In the genomic region with DNA sequence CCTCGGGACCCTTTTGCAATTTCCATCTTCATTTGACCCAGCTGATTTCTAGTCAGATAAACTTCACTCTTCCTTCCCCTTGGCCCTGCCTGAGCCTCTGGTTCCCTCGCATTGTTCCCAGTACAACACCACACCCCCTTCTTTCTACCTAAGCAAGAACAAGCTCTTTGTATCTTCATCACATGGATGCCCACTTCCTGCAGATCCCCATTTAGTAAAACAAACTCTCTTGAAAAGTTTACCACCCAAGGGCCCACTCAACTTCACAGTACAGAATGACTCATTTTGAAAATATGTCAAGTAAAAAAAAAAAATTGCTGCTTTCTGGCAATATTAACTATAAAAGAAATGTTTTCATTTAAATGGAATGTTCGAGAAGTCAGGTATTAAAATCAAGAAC, we compare ENCODE assay signal across 12 cellular contexts. TPM values are rescaled to one million over a fixed set of nuclear protein-coding genes. Genes with fewer than 3 reads are reported as not detected.
DNase-seq lines count a peak whose midpoint lies in the region; ATAC-seq, FAIRE-seq and TF ChIP-seq lines count a peak whose summit lies in the region.
"Had no signal": no experiment of that assay in that cellular context is flagged by ENCODE, and none has a peak within 500 bp of the region (broad histone marks: within the 10 kb centered on the region; RNA-seq: fewer than 3 reads in every experiment).

No MANE protein-coding gene starts in this region.

- no peak for FAIRE-seq in pancreas (lab: Jason Lieb, UNC)

- H3K27ac ChIP-seq in pancreas = no peak overlapping the region

- 50 to 65% methylated on average over 3 of the region's 3 CpGs for WGBS in pancreas, 2 donors

- intact Hi-C loops in cardiac septum (cut with DNase I) (no loop called here), pancreas (cut with DNase I) (no loop called here)

- DNase-seq in AG08395 (ENCODE audit: low spot score) (peak; percentile 9), HCEC 1CT (peak; percentile 9), amniotic epithelial cell (ENCODE audit: low read depth) (peak; percentile 32), kidney epithelial cell (ENCODE audit: low read depth) (peak; percentile 48), NCI-H2107 (lab: John Stamatoyannopoulos, UW) (no peak), cardiac septum (ENCODE audit: low spot score) (no peak), pancreas (no peak)
- DNase-seq: activated CD4-positive, alpha-beta memory T cell treated with anti-CD3 and anti-CD28 coated beads, Interleukin-2, amount 10 ng/mL, durations not matched to agents 7 days and 5 days; aorta; NCI-H524 treated with DMSO at 0.1 percent for 48 hours had no signal

- no peaks in the 10 kb centered on the region for H3K9me3 ChIP-seq in pancreas

- TF ChIP-seq CTCF in kidney epithelial cell (IDR thresholded peaks at IDR 0.05; ENCODE audit: insufficient read depth, low read length, poor library complexity, severe bottlenecking) (no peak), pancreas (IDR thresholded peaks at IDR 0.05) (no peak)

- H3K27me3 ChIP-seq in kidney epithelial cell (ENCODE audit: control insufficient read depth, insufficient read depth, low read length) = no peaks in the 10 kb centered on the region
- no peaks in the 10 kb centered on the region for H3K27me3 ChIP-seq in pancreas

- H3K4me3 ChIP-seq in kidney epithelial cell (ENCODE audit: low read depth, low read length) (no peak overlapping the region), pancreas (no peak overlapping the region)

- no peak for ATAC-seq in HG02973 (IDR thresholded peaks at IDR 0.05; ENCODE audit: unreplicated experiment)
- no peak for ATAC-seq in pancreas

- H3K4me1 ChIP-seq in pancreas = no peaks in the 10 kb centered on the region

- H3K36me3 ChIP-seq in kidney epithelial cell (ENCODE audit: control insufficient read depth, insufficient read depth, low read length) (no peaks in the 10 kb centered on the region), pancreas (no peaks in the 10 kb centered on the region)

RNA-seq across cellular contexts. Expression of a gene that starts 5.2 kb away (rescaled TPM):
- 7.5 and 10.1 TPM in 2 replicates for total RNA-seq in kidney epithelial cell
- total RNA-seq in cardiac septum = 0.57 TPM
- total RNA-seq in pancreas = 1 to 10 TPM in 5 of 6 donors, under 1 TPM in 1; 0.60 to 3.4 (median 1.7) TPM
- polyA plus RNA-seq in pancreas = 1 to 10 TPM; 2.9 to 6.3 TPM
- total RNA-seq: mononuclear cell had no signal

RNA-seq across cellular contexts. Expression of a gene that starts 49.7 kb away (rescaled TPM):
- 3.3 and 5.0 TPM in 2 replicates for total RNA-seq in kidney epithelial cell
- 20.7 TPM for total RNA-seq in cardiac septum
- 1 to 10 TPM; 1.1 to 4.1 (median 3.0) TPM for total RNA-seq in pancreas
- 10 to 100 TPM in 1 of 2 donors, 1 to 10 TPM in 1; 6.4 to 10.8 TPM for polyA plus RNA-seq in pancreas

Comparison
In these comparisons a context has a peak if more than half of its experiments do, and no peak if none do; other contexts are left out.
1. DNase-seq: peak in AG08395 (single experiment), HCEC 1CT (single experiment), amniotic epithelial cell (single experiment) and kidney epithelial cell (single experiment); none in NCI-H2107 (single experiment), cardiac septum (single experiment) and pancreas (0 of 6).